ENCODE assay signal across 31 cellular contexts in the genomic region with DNA sequence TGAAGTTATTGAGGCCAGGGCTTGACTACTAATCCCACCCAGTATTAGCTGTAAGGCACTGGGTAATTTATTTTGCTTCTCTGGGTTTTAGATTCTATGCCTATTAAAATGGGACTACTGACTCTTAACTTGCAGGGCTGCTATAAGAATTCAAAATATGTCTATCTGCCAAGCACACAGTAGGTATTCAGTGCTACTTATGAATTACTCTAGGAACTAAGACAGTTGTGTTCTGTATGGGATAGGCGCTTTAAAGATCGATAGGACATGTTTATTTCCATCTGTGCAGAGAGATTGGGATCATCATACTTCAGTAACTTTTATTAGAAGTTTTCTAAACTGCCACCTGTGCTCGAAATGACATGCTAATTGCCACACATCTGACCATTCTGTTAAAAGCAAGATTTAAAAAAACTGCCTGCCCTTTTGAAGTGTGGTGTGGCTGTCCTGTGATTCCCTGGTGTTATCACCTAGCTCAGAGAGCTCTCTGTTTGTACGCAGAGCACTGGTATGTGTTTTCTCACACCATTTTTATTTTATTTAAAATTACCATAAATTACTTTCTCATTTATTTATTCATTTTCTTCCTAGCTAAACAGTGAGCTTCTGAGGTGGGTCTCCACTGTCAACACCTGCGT. TPM values are rescaled to one million over a fixed set of nuclear protein-coding genes. Genes with fewer than 3 reads are reported as not detected.
DNase-seq lines count a peak whose midpoint lies in the region; ATAC-seq and TF ChIP-seq lines count a peak whose summit lies in the region.
"Had no signal": no experiment of that assay in that cellular context is flagged by ENCODE, and none has a peak within 500 bp of the region (broad histone marks: within the 10 kb centered on the region; RNA-seq: fewer than 3 reads in every experiment).

No MANE protein-coding gene starts in this region.

- no peak for TF ChIP-seq CTCF in CD4-positive, alpha-beta T cell (IDR thresholded peaks at IDR 0.05)

- CTCF ChIA-PET in CD4-positive, alpha-beta T cell (lab: Charles Lee), result interaction anchor here (0.6 to 2.2 kb wide), 5 partner anchors 9 to 57 kb away, joined by 3 to 6 read pairs (median 3); no protein-coding TSS in a partner anchor
- CTCF ChIA-PET in activated CD4-positive, alpha-beta memory T cell treated with anti-CD3 and anti-CD28 coated beads for 36 hours (lab: Charles Lee), result interaction anchor here (1.1 to 5.0 kb wide), 4 partner anchors 18 to 56 kb away, joined by 3 to 34 read pairs (median 5); no protein-coding TSS in a partner anchor

- H3K27me3 ChIP-seq in CD4-positive, alpha-beta T cell (ENCODE audit: control insufficient read depth, insufficient read depth, low read length), result no peaks in the 10 kb centered on the region
- H3K27me3 ChIP-seq: gastrocnemius medialis, hepatocyte, pancreas had no signal

- POLR2A ChIA-PET in CD4-positive, alpha-beta T cell (lab: Charles Lee), result interaction anchor here (0.6 to 12.8 kb wide), 5 partner anchors 13 to 42 kb away, joined by 3 to 141 read pairs (median 3); no protein-coding TSS in a partner anchor
- POLR2A ChIA-PET in activated CD4-positive, alpha-beta memory T cell treated with anti-CD3 and anti-CD28 coated beads for 36 hours (lab: Charles Lee), result interaction anchor here (1.4 to 1.5 kb wide), 4 partner anchors 17 to 45 kb away, joined by 3 to 5 read pairs (median 4); no protein-coding TSS in a partner anchor

- H3K4me3 Mint-ChIP-seq in activated CD4-positive, alpha-beta T cell treated with anti-CD3 and anti-CD28 coated beads, Interleukin-2, amount 10 ng/mL, durations not matched to agents 24 days and 14 days, result no peak overlapping the region
- peak overlapping the region; percentile 69 for H3K4me3 Mint-ChIP-seq in CD4-positive, alpha-beta T cell
- H3K4me3 Mint-ChIP-seq in activated CD4-positive, alpha-beta memory T cell treated with anti-CD3 and anti-CD28 coated beads for 36 hours, result peak overlapping the region; percentile 71
- H3K4me3 Mint-ChIP-seq in immature natural killer cell, result peak overlapping the region; percentile 15 to 67 (median 54)
- H3K4me3 Mint-ChIP-seq: activated CD4-positive, alpha-beta T cell treated with anti-CD3 and anti-CD28 coated beads, Interleukin-2, amount 10 ng/mL, durations not matched to agents 7 days and 5 days; brain; neural crest cell; stimulated activated naive B cell treated with anti-CD40 and anti-IgM and Interleukin-4, amounts not matched to agents 10 μg/mL and 1 μg/mL and 100 μg/mL, for 72 hours had no signal

- H3K27ac ChIP-seq in CD4-positive, alpha-beta T cell (ENCODE audit: low read depth, low read length), result peak overlapping the region; percentile 27
- H3K27ac ChIP-seq: dorsolateral prefrontal cortex, gastrocnemius medialis, GM23248, hepatocyte, pancreas, VCaP had no signal

- H3K36me3 Mint-ChIP-seq in activated CD4-positive, alpha-beta T cell treated with anti-CD3 and anti-CD28 coated beads, Interleukin-2, amount 10 ng/mL, durations not matched to agents 24 days and 14 days (ENCODE audit: low read depth), result peaks cover 37% of the 10 kb centered on the region
- H3K36me3 Mint-ChIP-seq in CD4-positive, alpha-beta T cell (ENCODE audit: low read depth), result peaks cover 86% of the 10 kb centered on the region
- H3K36me3 Mint-ChIP-seq in activated CD4-positive, alpha-beta memory T cell treated with anti-CD3 and anti-CD28 coated beads for 36 hours, result peaks cover 10% of the 10 kb centered on the region
- peaks cover 8 to 28% (median 17%) of the 10 kb centered on the region in 3 donors for H3K36me3 Mint-ChIP-seq in immature natural killer cell
- H3K36me3 Mint-ChIP-seq: brain; stimulated activated naive B cell treated with anti-CD40 and anti-IgM and Interleukin-4, amounts not matched to agents 10 μg/mL and 1 μg/mL and 100 μg/mL, for 72 hours had no signal

- H3K27me3 Mint-ChIP-seq in activated CD4-positive, alpha-beta T cell treated with anti-CD3 and anti-CD28 coated beads, Interleukin-2, amount 10 ng/mL, durations not matched to agents 24 days and 14 days, result no peaks in the 10 kb centered on the region
- no peaks in the 10 kb centered on the region for H3K27me3 Mint-ChIP-seq in CD4-positive, alpha-beta T cell
- no peaks in the 10 kb centered on the region for H3K27me3 Mint-ChIP-seq in activated CD4-positive, alpha-beta memory T cell treated with anti-CD3 and anti-CD28 coated beads for 36 hours
- H3K27me3 Mint-ChIP-seq in immature natural killer cell (ENCODE audit: low read depth in 3 of 3), result peaks cover 0 to 6% (median 0%) of the 10 kb centered on the region in 3 donors
- H3K27me3 Mint-ChIP-seq: activated CD4-positive, alpha-beta T cell treated with anti-CD3 and anti-CD28 coated beads, Interleukin-2, amount 10 ng/mL, durations not matched to agents 7 days and 5 days; brain; stimulated activated naive B cell treated with anti-CD40 and anti-IgM and Interleukin-4, amounts not matched to agents 10 μg/mL and 1 μg/mL and 100 μg/mL, for 72 hours had no signal

- peaks cover 71% of the 10 kb centered on the region for H3K4me1 Mint-ChIP-seq in activated CD4-positive, alpha-beta T cell treated with anti-CD3 and anti-CD28 coated beads, Interleukin-2, amount 10 ng/mL, durations not matched to agents 24 days and 14 days
- H3K4me1 Mint-ChIP-seq in CD4-positive, alpha-beta T cell (ENCODE audit: low read depth), result peaks cover 94% of the 10 kb centered on the region
- peaks cover 78% of the 10 kb centered on the region for H3K4me1 Mint-ChIP-seq in activated CD4-positive, alpha-beta memory T cell treated with anti-CD3 and anti-CD28 coated beads for 36 hours (ENCODE audit: low read depth)
- H3K4me1 Mint-ChIP-seq in immature natural killer cell, result peaks cover 80 to 96% of the 10 kb centered on the region in 2 donors
- H3K4me1 Mint-ChIP-seq: neural crest cell had no signal

- peak overlapping the region; percentile 9 for H3K27ac Mint-ChIP-seq in activated CD4-positive, alpha-beta T cell treated with anti-CD3 and anti-CD28 coated beads, Interleukin-2, amount 10 ng/mL, durations not matched to agents 24 days and 14 days
- peak overlapping the region; percentile 96 for H3K27ac Mint-ChIP-seq in CD4-positive, alpha-beta T cell
- H3K27ac Mint-ChIP-seq in activated CD4-positive, alpha-beta memory T cell treated with anti-CD3 and anti-CD28 coated beads for 36 hours, result peak overlapping the region; percentile 90
- H3K27ac Mint-ChIP-seq in immature natural killer cell, result peak overlapping the region; percentile 47 to 87 (median 85)
- H3K27ac Mint-ChIP-seq: activated CD4-positive, alpha-beta T cell treated with anti-CD3 and anti-CD28 coated beads, Interleukin-2, amount 10 ng/mL, durations not matched to agents 7 days and 5 days; brain; stimulated activated naive B cell treated with anti-CD40 and anti-IgM and Interleukin-4, amounts not matched to agents 10 μg/mL and 1 μg/mL and 100 μg/mL, for 72 hours had no signal

- intact Hi-C loops in activated CD4-positive, alpha-beta T cell treated with anti-CD3 and anti-CD28 coated beads, Interleukin-2, amount 10 ng/mL, durations not matched to agents 24 days and 14 days (cut with micrococcal nuclease), result loop anchor here (1.0 kb wide), 1 partner anchor 7 kb away; no protein-coding TSS in a partner anchor
- intact Hi-C loops in CD4-positive, alpha-beta T cell (cut with DNase I, micrococcal nuclease), result loop anchor here in 1 of 2 experiments (5.0 kb wide), 1 partner anchor 37 kb away; no protein-coding TSS in a partner anchor
- intact Hi-C loops in activated CD4-positive, alpha-beta memory T cell treated with anti-CD3 and anti-CD28 coated beads for 36 hours (cut with micrococcal nuclease), result no loop called here

- peak; percentile 40 for DNase-seq in activated CD4-positive, alpha-beta T cell treated with anti-CD3 and anti-CD28 coated beads, Interleukin-2, amount 10 ng/mL, durations not matched to agents 24 days and 14 days
- DNase-seq in activated CD4-positive, alpha-beta T cell treated with anti-CD3 and anti-CD28 coated beads for 48 hours, result no peak
- DNase-seq in CD4-positive, alpha-beta T cell, result no peak
- DNase-seq in activated CD4-positive, alpha-beta memory T cell treated with anti-CD3 and anti-CD28 coated beads for 36 hours, result no peak
- DNase-seq in immature natural killer cell, result peak; percentile 68 to 73 (median 72)
- DNase-seq in GDM1 (lab: John Stamatoyannopoulos, UW), result no peak
- DNase-seq in hippocampal formation (lab: John Stamatoyannopoulos, UW), result no peak
- DNase-seq: activated CD4-positive, alpha-beta T cell treated with anti-CD3 and anti-CD28 coated beads, Interleukin-2, amount 10 ng/mL, durations not matched to agents 7 days and 5 days; activated CD8-positive, alpha-beta memory T cell treated with anti-CD3 and anti-CD28 coated beads, Interleukin-2, amount 50 U/mL, for 4 hours; activated effector memory CD4-positive, alpha-beta T cell treated with anti-CD3 and anti-CD28 coated beads, Interleukin-2, amount 50 U/mL, for 16 hours; amniotic stem cell; dorsolateral prefrontal cortex; EL; gastrocnemius medialis; GM23248; left colon; mucosa of descending colon; NCI-H1048; NCI-H446; NCI-H82; pancreas; stimulated activated naive B cell treated with anti-CD40 and anti-IgM and Interleukin-4, amounts not matched to agents 10 μg/mL and 1 μg/mL and 100 μg/mL, for 72 hours; T-helper 9 cell had no signal

- H3K9me3 ChIP-seq in CD4-positive, alpha-beta T cell (ENCODE audit: control insufficient read depth, low read length), result no peaks in the 10 kb centered on the region
- H3K9me3 ChIP-seq: gastrocnemius medialis, mucosa of descending colon, pancreas had no signal

- H3K9me3 Mint-ChIP-seq in activated CD4-positive, alpha-beta T cell treated with anti-CD3 and anti-CD28 coated beads, Interleukin-2, amount 10 ng/mL, durations not matched to agents 24 days and 14 days, result peaks cover 10% of the 10 kb centered on the region
- H3K9me3 Mint-ChIP-seq in CD4-positive, alpha-beta T cell, result no peaks in the 10 kb centered on the region
- H3K9me3 Mint-ChIP-seq in activated CD4-positive, alpha-beta memory T cell treated with anti-CD3 and anti-CD28 coated beads for 36 hours, result no peaks in the 10 kb centered on the region
- no peaks in the 10 kb centered on the region for H3K9me3 Mint-ChIP-seq in immature natural killer cell
- H3K9me3 Mint-ChIP-seq: brain; neural crest cell; stimulated activated naive B cell treated with anti-CD40 and anti-IgM and Interleukin-4, amounts not matched to agents 10 μg/mL and 1 μg/mL and 100 μg/mL, for 72 hours had no signal

- no peak for ATAC-seq in CD4-positive, alpha-beta T cell (ENCODE audit: poor library complexity)
- ATAC-seq in HG02973 (IDR thresholded peaks at IDR 0.05; ENCODE audit: unreplicated experiment), result no peak
- ATAC-seq: left colon; mucosa of descending colon; pancreas; stimulated activated naive B cell treated with anti-CD40 and anti-IgM and Interleukin-4, amounts not matched to agents 10 μg/mL and 1 μg/mL and 100 μg/mL, for 72 hours had no signal

RNA-seq across cellular contexts. Expression of a gene that starts 58.7 kb away (rescaled TPM):
- total RNA-seq in activated CD4-positive, alpha-beta T cell treated with anti-CD3 and anti-CD28 coated beads, Interleukin-2, amount 10 ng/mL, durations not matched to agents 24 days and 14 days, result 84.9 and 93.7 TPM in 2 replicates
- 100 to 1,000 TPM; 478 to 497 TPM for total RNA-seq in CD4-positive, alpha-beta T cell
- 100 to 1,000 TPM; 105 to 106 TPM for total RNA-seq in activated CD4-positive, alpha-beta memory T cell treated with anti-CD3 and anti-CD28 coated beads for 36 hours
- 100 to 1,000 TPM in 1 of 3 donors, 10 to 100 TPM in 2; 50.6 to 205 (median 80.2) TPM for polyA plus RNA-seq in immature natural killer cell
- total RNA-seq: fibroblast of lung, GM23248, lung microvascular endothelial cell, neural crest cell had no signal
- polyA plus RNA-seq: endothelial cell of umbilical vein, fibroblast of lung had no signal

Comparison
In these comparisons a context has a peak if more than half of its experiments do, and no peak if none do; other contexts are left out.
1. DNase-seq: peak in activated CD4-positive, alpha-beta T cell treated with anti-CD3 and anti-CD28 coated beads, Interleukin-2, amount 10 ng/mL, durations not matched to agents 24 days and 14 days (single experiment) and immature natural killer cell (3 of 3); none in activated CD4-positive, alpha-beta T cell treated with anti-CD3 and anti-CD28 coated beads for 48 hours (single experiment), CD4-positive, alpha-beta T cell (0 of 10), activated CD4-positive, alpha-beta memory T cell treated with anti-CD3 and anti-CD28 coated beads for 36 hours (single experiment), GDM1 (single experiment) and hippocampal formation (0 of 2).
2. H3K27ac Mint-ChIP-seq: peak in every context shown above with its lines; median percentile 96 in CD4-positive, alpha-beta T cell; 90 in activated CD4-positive, alpha-beta memory T cell treated with anti-CD3 and anti-CD28 coated beads for 36 hours; 85 in immature natural killer cell; 9 in activated CD4-positive, alpha-beta T cell treated with anti-CD3 and anti-CD28 coated beads, Interleukin-2, amount 10 ng/mL, durations not matched to agents 24 days and 14 days.